ENCODE assay signal across 1 cellular context in genomic region chr12:120540445-120540844, GRCh38.
A peak's percentile ranks its signal among the peaks of the same experiment; 100 is the strongest.
TF ChIP-seq lines count a peak whose summit lies in the region.

No MANE protein-coding gene starts in this region.

TF ChIP-seq in K562, 482 proteins besides CTCF, POLR2A, EP300 and RAD21 (continues in another document):
- TF ChIP-seq CBFA2T3 (IDR thresholded peaks at IDR 0.05) (peak; percentile 99), E2F1 (CRISPR knock-in tag; IDR thresholded peaks at IDR 0.05) (0 out of 2 replicates have a peak, but pooled peaks have one; percentile 41), GTF2B (IDR thresholded peaks at IDR 0.05; ENCODE audit: extremely low read depth, insufficient read length) (no peak), ZSCAN32 (CRISPR knock-in tag; IDR thresholded peaks at IDR 0.05) (no peak), ASH1L (IDR thresholded peaks at IDR 0.05; ENCODE audit: borderline replicate concordance, low read depth, partially characterized antibody) (no peak), NR3C1 (CRISPR knock-in tag; IDR thresholded peaks at IDR 0.05) (no peak), ZBTB12 (CRISPR knock-in tag; IDR thresholded peaks at IDR 0.05) (peak; percentile 32; the same call in 1 of the 2 replicates), CEBPG (CRISPR knock-in tag; IDR thresholded peaks at IDR 0.05) (0 out of 2 replicates have a peak, but pooled peaks have one; percentile 18), CEBPG (tag; conservative IDR thresholded peaks at IDR 0.05 in 1 of 2, IDR thresholded peaks at IDR 0.05 in 1 of 2) (peak; percentile 86 to 89), ZBTB2 (IDR thresholded peaks at IDR 0.05) (peak; percentile 59; the same call in 1 of the 2 replicates), MAFG (tag; conservative IDR thresholded peaks at IDR 0.05) (peak; percentile 66), CHAMP1 (IDR thresholded peaks at IDR 0.05) (peak; percentile 85), ZNF785 (CRISPR knock-in tag; IDR thresholded peaks at IDR 0.05) (no peak), ZBTB17 (CRISPR knock-in tag; IDR thresholded peaks at IDR 0.05) (peak; percentile 56; the same call in 1 of the 2 replicates), KLF6 (CRISPR knock-in tag; IDR thresholded peaks at IDR 0.05; ENCODE audit: borderline replicate concordance) (no peak), HMG20A (CRISPR knock-in tag; conservative IDR thresholded peaks at IDR 0.05) (peak; percentile 52; the same call in 1 of the 2 replicates), RERE (CRISPR knock-in tag; IDR thresholded peaks at IDR 0.05; ENCODE audit: borderline replicate concordance) (no peak), PHF20 (IDR thresholded peaks at IDR 0.05; ENCODE audit: partially characterized antibody) (no peak), DPF2 (IDR thresholded peaks at IDR 0.05) (peak; percentile 99), ELF1 (tag; IDR thresholded peaks at IDR 0.05) (peak; percentile 26; the same call in 1 of the 2 replicates), CUX1 (CRISPR knock-in tag; IDR thresholded peaks at IDR 0.05) (peak; percentile 81), HDAC6 (IDR thresholded peaks at IDR 0.05; ENCODE audit: low read depth, low read length) (no peak), CC2D1A (IDR thresholded peaks at IDR 0.05) (peak; percentile 96), TOE1 (IDR thresholded peaks at IDR 0.05; ENCODE audit: borderline replicate concordance) (peak; percentile 29; the same call in 1 of the 2 replicates), TOE1 (CRISPR knock-in tag; IDR thresholded peaks at IDR 0.05; ENCODE audit: borderline replicate concordance, low read depth) (no peak), E2F3 (CRISPR knock-in tag; IDR thresholded peaks at IDR 0.05) (no peak), KLF10 (CRISPR knock-in tag; IDR thresholded peaks at IDR 0.05) (no peak), CBX2 (IDR thresholded peaks at IDR 0.05; ENCODE audit: insufficient read depth, low read length, poor library complexity, severe bottlenecking) (no peak), SLC30A9 (CRISPR knock-in tag; IDR thresholded peaks at IDR 0.05) (no peak), MYNN (IDR thresholded peaks at IDR 0.05) (peak; percentile 71), MYNN (CRISPR knock-in tag; IDR thresholded peaks at IDR 0.05) (no peak), ETV6 (IDR thresholded peaks at IDR 0.05; ENCODE audit: borderline replicate concordance in 1 of 2, low read depth in 2 of 2, low read length in 1 of 2) (peak in 1 of 2 experiments; percentile 65; a peak in 1 of 4 replicates), ETV6 (CRISPR knock-in tag; IDR thresholded peaks at IDR 0.05; ENCODE audit: borderline replicate concordance) (no peak), NFIX (CRISPR knock-in tag; IDR thresholded peaks at IDR 0.05; ENCODE audit: low read depth) (no peak), LEF1 (IDR thresholded peaks at IDR 0.05) (peak; percentile 96), RBM17 (IDR thresholded peaks at IDR 0.05; ENCODE audit: borderline replicate concordance, low read depth, low read length) (no peak), KLF16 (IDR thresholded peaks at IDR 0.05) (peak; percentile 97), HSF4 (CRISPR knock-in tag; IDR thresholded peaks at IDR 0.05; ENCODE audit: borderline replicate concordance) (no peak), KDM1A (IDR thresholded peaks at IDR 0.05) (peak; percentile 99), TFAP4 (CRISPR knock-in tag; IDR thresholded peaks at IDR 0.05; ENCODE audit: borderline replicate concordance) (peak; percentile 27; the same call in 1 of the 2 replicates), ZKSCAN3 (CRISPR knock-in tag; IDR thresholded peaks at IDR 0.05) (no peak), ARID3A (IDR thresholded peaks at IDR 0.05; ENCODE audit: borderline replicate concordance, low read depth, low read length) (peak; percentile 76; the same call in 1 of the 2 replicates), RHOXF2B (CRISPR knock-in tag; conservative IDR thresholded peaks at IDR 0.05) (no peak), TARDBP (IDR thresholded peaks at IDR 0.05) (peak; percentile 94), MCM3 (IDR thresholded peaks at IDR 0.05) (no peak)
